ENCODE assay signal across 14 cellular contexts in the genomic region with DNA sequence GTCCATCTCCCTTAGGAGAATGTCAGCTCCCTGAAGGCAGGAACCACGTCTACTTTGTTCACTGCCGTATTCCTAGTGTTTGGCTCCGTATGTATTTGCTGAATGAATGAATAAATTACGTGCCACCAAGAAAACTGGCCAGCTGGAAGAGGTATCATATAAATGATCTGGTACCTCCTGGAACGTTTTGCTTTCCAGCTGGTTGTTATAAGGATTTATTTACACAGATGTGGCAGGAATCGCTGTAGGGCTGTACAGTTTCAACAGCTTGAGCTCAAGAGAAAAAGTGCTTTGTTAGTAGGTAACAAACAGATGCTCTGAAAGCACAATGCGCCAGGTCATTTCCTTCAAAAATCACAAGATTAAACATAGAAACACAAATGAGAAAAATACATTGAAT.
"Had no signal": no experiment of that assay in that cellular context is flagged by ENCODE, and none has a peak within 500 bp of the region (broad histone marks: within the 10 kb centered on the region; RNA-seq: fewer than 3 reads in every experiment).

No MANE protein-coding gene starts in this region.

- ATAC-seq: activated CD8-positive, alpha-beta T cell treated with anti-CD3 and anti-CD28 coated beads, Interleukin-2, amount 10 ng/mL, durations not matched to agents 7 days and 5 days; activated naive CD8-positive, alpha-beta T cell treated with anti-CD3 and anti-CD28 coated beads, Interleukin-2, amount 50 U/mL, for 24 hours; activated T-cell treated with anti-CD3 and anti-CD28 coated beads, Interleukin-2, amount 50 U/mL, for 4 hours; naive thymus-derived CD4-positive, alpha-beta T cell had no signal

- DNase-seq: activated CD4-positive, alpha-beta T cell treated with anti-CD3 and anti-CD28 coated beads, Interleukin-2, amount 10 ng/mL, durations not matched to agents 24 days and 14 days; activated CD4-positive, CD25-positive, alpha-beta regulatory T cell; activated CD8-positive, alpha-beta T cell treated with anti-CD3 and anti-CD28 coated beads, Interleukin-2, amount 10 ng/mL, durations not matched to agents 7 days and 5 days; activated naive CD4-positive, alpha-beta T cell treated with anti-CD3 and anti-CD28 coated beads, Interleukin-2, amount 10 ng/mL, durations not matched to agents 7 days and 5 days; activated naive CD8-positive, alpha-beta T cell treated with anti-CD3 and anti-CD28 coated beads, Interleukin-2, amount 50 U/mL, for 24 hours; activated T-cell treated with anti-CD3 and anti-CD28 coated beads, Interleukin-2, amount 50 U/mL, for 4 hours; anterior cingulate cortex; central memory CD4-positive, alpha-beta T cell; endodermal cell; foreskin fibroblast; naive thymus-derived CD4-positive, alpha-beta T cell; stimulated activated CD4-positive, alpha-beta T cell treated with anti-CD3 and anti-CD28 coated beads, Interleukin-2, amount 100 ng/mL, for 24 hours; stimulated activated naive CD4-positive, alpha-beta T cell treated with Interleukin-2 at 50 U/mL for 16 hours; thyroid gland had no signal
